ENCODE assay signal across 35 cellular contexts in the genomic region with DNA sequence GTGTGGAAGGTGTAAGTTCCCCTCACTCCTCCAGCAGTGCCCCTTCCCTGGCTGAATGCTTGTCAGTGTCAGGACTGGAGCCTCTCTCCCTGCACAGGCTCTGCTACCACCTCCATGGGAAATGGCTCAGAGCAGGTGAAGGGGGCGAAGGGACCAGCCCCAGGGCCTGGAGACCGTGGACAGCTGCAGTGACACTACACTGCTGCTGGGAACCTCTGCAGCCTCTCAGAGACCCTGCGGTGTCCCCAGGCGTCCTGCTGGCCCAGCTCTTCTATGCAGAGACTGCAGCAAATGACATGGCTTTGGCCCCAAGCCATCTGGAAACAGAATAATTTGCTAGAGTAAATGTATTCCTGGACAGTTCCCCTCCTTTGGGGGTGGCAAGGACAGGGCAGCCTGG. TPM values are rescaled to one million over a fixed set of nuclear protein-coding genes. Genes with fewer than 3 reads are reported as not detected.
A peak's percentile ranks its signal among the peaks of the same experiment; 100 is the strongest.
DNase-seq lines count a peak whose midpoint lies in the region; ATAC-seq and TF ChIP-seq lines count a peak whose summit lies in the region.
"Had no signal": no experiment of that assay in that cellular context is flagged by ENCODE, and none has a peak within 500 bp of the region (broad histone marks: within the 10 kb centered on the region; RNA-seq: fewer than 3 reads in every experiment).

No MANE protein-coding gene starts in this region.

- no peak overlapping the region for H3K9ac ChIP-seq in Karpas-422 (ENCODE audit: low read length)

- no peak overlapping the region for H3K4me2 ChIP-seq in osteoblast (ENCODE audit: insufficient read depth, low read length)
- no peak overlapping the region for H3K4me2 ChIP-seq in Karpas-422 (ENCODE audit: low read depth, low read length, poor library complexity, severe bottlenecking)
- H3K4me2 ChIP-seq: hepatocyte, smooth muscle cell had no signal

- H3K9me2 ChIP-seq in Karpas-422 (replicated peaks; ENCODE audit: insufficient read depth, low read length): no peaks in the 10 kb centered on the region

- no peaks in the 10 kb centered on the region for H3K4me1 ChIP-seq in right cardiac atrium (ENCODE audit: control insufficient read depth, insufficient read depth, low read length)
- H3K4me1 ChIP-seq in osteoblast (ENCODE audit: insufficient read depth, low read length): no peaks in the 10 kb centered on the region
- H3K4me1 ChIP-seq in lower lobe of right lung: no peaks in the 10 kb centered on the region
- H3K4me1 ChIP-seq in Karpas-422 (ENCODE audit: low read length): peaks cover 31% of the 10 kb centered on the region
- H3K4me1 ChIP-seq: gastroesophageal sphincter, suprapubic skin, vagina had no signal

- intact Hi-C loops in cardiac septum (cut with DNase I): no loop called here
- intact Hi-C loops in right cardiac atrium (cut with DNase I): no loop called here
- intact Hi-C loops in activated naive CD4-positive, alpha-beta T cell treated with anti-CD3 and anti-CD28 coated beads for 36 hours (cut with micrococcal nuclease): no loop called here
- intact Hi-C loops in lower lobe of right lung (cut with DNase I): no loop called here

- no peaks in the 10 kb centered on the region for H3K9me3 Mint-ChIP-seq in activated naive CD4-positive, alpha-beta T cell treated with anti-CD3 and anti-CD28 coated beads for 36 hours
- H3K9me3 Mint-ChIP-seq: activated naive CD8-positive, alpha-beta T cell treated with anti-CD3 and anti-CD28 coated beads for 36 hours; natural killer cell treated with Interleukin-12 subunit alpha and Interleukin-12 subunit beta and Interleukin-15 and Interleukin-18, amount 100 ng/mL, for 72 hours; T-helper 1 cell treated with Interleukin-12 subunit alpha and Interleukin-12 subunit beta and Interleukin-4 antibody, amounts not matched to agents 30 μg/mL and 1 μg/mL, for 36 hours had no signal

- 62% methylated on average over 4 of the region's 4 CpGs for WGBS in right cardiac atrium

- no peak overlapping the region for H3K27ac Mint-ChIP-seq in activated naive CD4-positive, alpha-beta T cell treated with anti-CD3 and anti-CD28 coated beads for 36 hours
- H3K27ac Mint-ChIP-seq: activated naive CD8-positive, alpha-beta T cell treated with anti-CD3 and anti-CD28 coated beads for 36 hours; natural killer cell treated with Interleukin-12 subunit alpha and Interleukin-12 subunit beta and Interleukin-15 and Interleukin-18, amount 100 ng/mL, for 72 hours; T-helper 1 cell treated with Interleukin-12 subunit alpha and Interleukin-12 subunit beta and Interleukin-4 antibody, amounts not matched to agents 30 μg/mL and 1 μg/mL, for 36 hours had no signal

- no peaks in the 10 kb centered on the region for H3K36me3 Mint-ChIP-seq in activated naive CD4-positive, alpha-beta T cell treated with anti-CD3 and anti-CD28 coated beads for 36 hours (ENCODE audit: low read depth)
- H3K36me3 Mint-ChIP-seq: activated naive CD8-positive, alpha-beta T cell treated with anti-CD3 and anti-CD28 coated beads for 36 hours; natural killer cell treated with Interleukin-12 subunit alpha and Interleukin-12 subunit beta and Interleukin-15 and Interleukin-18, amount 100 ng/mL, for 72 hours had no signal

- ATAC-seq in right cardiac atrium (no peak), lower lobe of right lung (no peak)
- ATAC-seq: gastroesophageal sphincter; GM12878; natural killer cell treated with Interleukin-12 subunit alpha and Interleukin-12 subunit beta and Interleukin-15 and Interleukin-18, amount 100 ng/mL, for 72 hours had no signal

- H3K27me3 Mint-ChIP-seq in activated naive CD4-positive, alpha-beta T cell treated with anti-CD3 and anti-CD28 coated beads for 36 hours (ENCODE audit: low read depth): peaks cover 10% of the 10 kb centered on the region

- H3K27ac ChIP-seq in right cardiac atrium (ENCODE audit: low read length) (no peak overlapping the region), osteoblast (ENCODE audit: low read depth, low read length) (no peak overlapping the region), lower lobe of right lung (no peak overlapping the region), Karpas-422 (ENCODE audit: low read length) (no peak overlapping the region)
- H3K27ac ChIP-seq: gastroesophageal sphincter, hepatocyte, ovary, suprapubic skin, vagina had no signal

- H4K20me1 ChIP-seq in osteoblast (ENCODE audit: insufficient read depth, low read length): no peaks in the 10 kb centered on the region
- H4K20me1 ChIP-seq in Karpas-422 (ENCODE audit: insufficient read depth, low read depth, low read length): no peaks in the 10 kb centered on the region

- H3K36me3 ChIP-seq in osteoblast (ENCODE audit: insufficient read depth, low read length): no peaks in the 10 kb centered on the region
- no peaks in the 10 kb centered on the region for H3K36me3 ChIP-seq in lower lobe of right lung
- H3K36me3 ChIP-seq in Karpas-422 (ENCODE audit: insufficient read depth, low read length): no peaks in the 10 kb centered on the region
- H3K36me3 ChIP-seq: gastroesophageal sphincter, ovary, suprapubic skin, vagina had no signal

- no peaks in the 10 kb centered on the region for H3K9me3 ChIP-seq in right cardiac atrium (ENCODE audit: control insufficient read depth, low read length)
- no peaks in the 10 kb centered on the region for H3K9me3 ChIP-seq in osteoblast (ENCODE audit: low read depth, low read length)
- H3K9me3 ChIP-seq in lower lobe of right lung: no peaks in the 10 kb centered on the region
- H3K9me3 ChIP-seq in Karpas-422 (ENCODE audit: low read length): no peaks in the 10 kb centered on the region
- H3K9me3 ChIP-seq: gastroesophageal sphincter, ovary, suprapubic skin, vagina had no signal

- no peak overlapping the region for H2AFZ ChIP-seq in osteoblast (ENCODE audit: low read length)
- no peak overlapping the region for H2AFZ ChIP-seq in Karpas-422 (ENCODE audit: low read length)
- H2AFZ ChIP-seq: hepatocyte had no signal

- CTCF ChIA-PET in activated naive CD4-positive, alpha-beta T cell treated with anti-CD3 and anti-CD28 coated beads for 36 hours (lab: Charles Lee): interaction anchor here (1.5 kb wide), 1 partner anchor 8 kb away, joined by 3 read pairs; no protein-coding TSS in a partner anchor

- H3K4me3 Mint-ChIP-seq in activated naive CD4-positive, alpha-beta T cell treated with anti-CD3 and anti-CD28 coated beads for 36 hours: no peak overlapping the region
- H3K4me3 Mint-ChIP-seq: activated naive CD8-positive, alpha-beta T cell treated with anti-CD3 and anti-CD28 coated beads for 36 hours; natural killer cell treated with Interleukin-12 subunit alpha and Interleukin-12 subunit beta and Interleukin-15 and Interleukin-18, amount 100 ng/mL, for 72 hours; T-helper 1 cell treated with Interleukin-12 subunit alpha and Interleukin-12 subunit beta and Interleukin-4 antibody, amounts not matched to agents 30 μg/mL and 1 μg/mL, for 36 hours had no signal

- H3K4me3 ChIP-seq in right cardiac atrium (ENCODE audit: low read length) (no peak overlapping the region), osteoblast (ENCODE audit: insufficient read depth, low read length) (no peak overlapping the region), lower lobe of right lung (no peak overlapping the region), Karpas-422 (ENCODE audit: low read length) (no peak overlapping the region)
- H3K4me3 ChIP-seq: gastroesophageal sphincter, GM12878, hepatocyte, ovary, smooth muscle cell, suprapubic skin, vagina had no signal

- H3K27me3 ChIP-seq in right cardiac atrium (ENCODE audit: control insufficient read depth, insufficient read depth) (no peaks in the 10 kb centered on the region), osteoblast (ENCODE audit: insufficient read depth, low read length) (peaks cover 85% of the 10 kb centered on the region), lower lobe of right lung (ENCODE audit: low read depth) (peaks cover 13% of the 10 kb centered on the region), Karpas-422 (ENCODE audit: low read length) (0 out of 2 replicates have a peak, but pooled peaks cover 2% of the 10 kb centered on the region)
- H3K27me3 ChIP-seq: ovary, vagina had no signal

- peak; percentile 50 for DNase-seq in cardiac septum (ENCODE audit: low spot score)
- DNase-seq in right cardiac atrium: no peak
- peak; percentile 12 for DNase-seq in NCI-H345 treated with DMSO at 0.1 percent for 48 hours (lab: John Stamatoyannopoulos, UW; ENCODE audit: unreplicated experiment)
- peak; percentile 10 for DNase-seq in osteoblast (ENCODE audit: insufficient read length, low spot score, missing footprints)
- no peak for DNase-seq in activated naive CD4-positive, alpha-beta T cell treated with anti-CD3 and anti-CD28 coated beads for 36 hours
- DNase-seq in lower lobe of right lung: no peak
- DNase-seq in Karpas-422: no peak
- DNase-seq: activated CD4-positive, alpha-beta T cell treated with anti-CD3 and anti-CD28 coated beads, Interleukin-2, amount 50 U/mL, for 4 hours; activated naive CD8-positive, alpha-beta T cell treated with anti-CD3 and anti-CD28 coated beads for 36 hours; NCI-H1048; NCI-H2029 treated with DMSO at 0.1 percent for 48 hours; NCI-H446; NCI-H774; stimulated activated CD4-positive, alpha-beta T cell treated with anti-CD3 and anti-CD28 coated beads, Interleukin-1b, Interleukin-23, amount 100 ng/mL, for 48 hours; stimulated activated naive CD4-positive, alpha-beta T cell treated with Interleukin-2 at 50 U/mL for 16 hours had no signal

- TF ChIP-seq CTCF in osteoblast (IDR thresholded peaks at IDR 0.05; ENCODE audit: extremely low read depth, low read depth, low read length): no peak
- TF ChIP-seq CTCF in lower lobe of right lung (IDR thresholded peaks at IDR 0.05): no peak

- H3K79me2 ChIP-seq in osteoblast (ENCODE audit: insufficient read depth, low read length) (no peaks in the 10 kb centered on the region), Karpas-422 (ENCODE audit: low read length) (no peaks in the 10 kb centered on the region)
- H3K79me2 ChIP-seq: hepatocyte had no signal

- H3K4me1 Mint-ChIP-seq in activated naive CD4-positive, alpha-beta T cell treated with anti-CD3 and anti-CD28 coated beads for 36 hours (ENCODE audit: low read depth): no peaks in the 10 kb centered on the region

RNA-seq across cellular contexts. Expression of a gene that starts 53.2 kb away (rescaled TPM):
- not detected for total RNA-seq in cardiac septum
- total RNA-seq in right cardiac atrium: not detected
- polyA plus RNA-seq in right cardiac atrium: not detected
- total RNA-seq in osteoblast: not detected in 2 replicates
- not detected for total RNA-seq in activated naive CD4-positive, alpha-beta T cell treated with anti-CD3 and anti-CD28 coated beads for 36 hours
- total RNA-seq in lower lobe of right lung: not detected
- total RNA-seq in Karpas-422 (2014; rRNA removed; shearing (Covaris generic); ENCODE audit: low replicate concordance): not detected in 2 replicates
- total RNA-seq: activated naive CD8-positive, alpha-beta T cell treated with anti-CD3 and anti-CD28 coated beads for 36 hours; bronchial epithelial cell; gastroesophageal sphincter; GM12878; H1; hepatocyte; HT-29; lung microvascular endothelial cell; mononuclear cell; natural killer cell treated with Interleukin-12 subunit alpha and Interleukin-12 subunit beta and Interleukin-15 and Interleukin-18, amount 100 ng/mL, for 72 hours; ovary; renal cortical epithelial cell; RPMI7951; SK-MEL-5; smooth muscle cell; suprapubic skin; vagina had no signal
- polyA plus RNA-seq: AG04450, aorta, BJ, GM12878, H1, hepatocyte, smooth muscle cell had no signal

Comparison
In these comparisons a context has a peak if more than half of its experiments do, and no peak if none do; other contexts are left out.
1. DNase-seq: peak in cardiac septum (single experiment), NCI-H345 treated with DMSO at 0.1 percent for 48 hours (single experiment) and osteoblast (single experiment); none in right cardiac atrium (0 of 3), activated naive CD4-positive, alpha-beta T cell treated with anti-CD3 and anti-CD28 coated beads for 36 hours (single experiment), lower lobe of right lung (single experiment) and Karpas-422 (single experiment).